In genomic region chr12:123767613-123768012, GRCh38 we compare ENCODE assay signal across 1 cellular context.
TF ChIP-seq lines count a peak whose summit lies in the region.

No MANE protein-coding gene starts in this region.

TF ChIP-seq in GM12878, 131 proteins besides CTCF, POLR2A, EP300 and RAD21 (continued from another document and continues in another):
- TF ChIP-seq ZBTB4 (CRISPR knock-in tag; IDR thresholded peaks at IDR 0.05) (no peak), POU2F2 (IDR thresholded peaks at IDR 0.05; ENCODE audit: borderline replicate concordance, low read depth, low read length) (peak; percentile 83; the same call in 2 of the 3 replicates), IKZF1 (conservative IDR thresholded peaks at IDR 0.05) (peak; percentile 61; the same call in 1 of the 2 replicates), SMARCA5 (IDR thresholded peaks at IDR 0.05) (no peak), SIN3A (IDR thresholded peaks at IDR 0.05; ENCODE audit: low read depth, low read length) (no peak), EZH2 (IDR thresholded peaks at IDR 0.05; ENCODE audit: borderline replicate concordance, control insufficient read depth, low read depth, low read length) (no peak), CUX1 (IDR thresholded peaks at IDR 0.05; ENCODE audit: insufficient replicate concordance, low read depth, low read length) (no peak), NKRF (conservative IDR thresholded peaks at IDR 0.05) (no peak), ZSCAN29 (IDR thresholded peaks at IDR 0.05) (no peak), ZNF24 (IDR thresholded peaks at IDR 0.05) (0 out of 2 replicates have a peak, but pooled peaks have one; percentile 42), YBX1 (IDR thresholded peaks at IDR 0.05) (no peak), ZBED1 (IDR thresholded peaks at IDR 0.05; ENCODE audit: borderline replicate concordance) (peak; percentile 73; the same call in 1 of the 2 replicates), PAX5 (IDR thresholded peaks at IDR 0.05; ENCODE audit: borderline replicate concordance, low read depth, low read length) (peak; percentile 95), CBX5 (IDR thresholded peaks at IDR 0.05; ENCODE audit: low read depth) (no peak), POLR2AphosphoS2 (IDR thresholded peaks at IDR 0.05; ENCODE audit: low read depth, low read length) (no peak), JUND (IDR thresholded peaks at IDR 0.05; ENCODE audit: low read depth, low read length) (no peak), SUZ12 (IDR thresholded peaks at IDR 0.05; ENCODE audit: unreplicated experiment) (no peak), ZBTB11 (CRISPR knock-in tag; IDR thresholded peaks at IDR 0.05) (no peak), RUNX3 (IDR thresholded peaks at IDR 0.05; ENCODE audit: low read length) (peak; percentile 95), ZNF622 (IDR thresholded peaks at IDR 0.05) (no peak), MAX (IDR thresholded peaks at IDR 0.05; ENCODE audit: low read depth, low read length) (no peak), IRF4 (IDR thresholded peaks at IDR 0.05; ENCODE audit: low read depth, low read length) (peak; percentile 90), JUNB (IDR thresholded peaks at IDR 0.05) (0 out of 2 replicates have a peak, but pooled peaks have one; percentile 19), YY1 (IDR thresholded peaks at IDR 0.05; ENCODE audit: low read depth, low read length) (peak; percentile 35; the same call in 1 of the 2 replicates), ATF3 (IDR thresholded peaks at IDR 0.05; ENCODE audit: borderline replicate concordance, extremely low read depth, low read depth, low read length) (no peak), GABPA (IDR thresholded peaks at IDR 0.05; ENCODE audit: low read depth) (no peak), CBX3 (IDR thresholded peaks at IDR 0.05; ENCODE audit: borderline replicate concordance, low read depth) (no peak), NRF1 (conservative IDR thresholded peaks at IDR 0.05; ENCODE audit: low read depth, low read length) (no peak), MYB (IDR thresholded peaks at IDR 0.05; ENCODE audit: borderline replicate concordance, low read depth, low read length) (no peak), SP1 (IDR thresholded peaks at IDR 0.05; ENCODE audit: low read depth, low read length) (peak; percentile 59), IRF3 (IDR thresholded peaks at IDR 0.05) (no peak), SIX5 (IDR thresholded peaks at IDR 0.05; ENCODE audit: low read depth, low read length, severe bottlenecking) (no peak), RELA (IDR thresholded peaks at IDR 0.05; ENCODE audit: borderline replicate concordance, partially characterized antibody) (no peak), RFX5 (IDR thresholded peaks at IDR 0.05; ENCODE audit: low read depth, low read length) (no peak), TCF7 (IDR thresholded peaks at IDR 0.05; ENCODE audit: borderline replicate concordance) (no peak), FOS (IDR thresholded peaks at IDR 0.05; ENCODE audit: borderline replicate concordance, extremely low read depth, insufficient read length) (no peak), RELB (IDR thresholded peaks at IDR 0.05; ENCODE audit: low read depth) (no peak), TCF12 (IDR thresholded peaks at IDR 0.05; ENCODE audit: low read depth, low read length) (peak; percentile 69), HDAC2 (IDR thresholded peaks at IDR 0.05) (no peak), BCLAF1 (IDR thresholded peaks at IDR 0.05) (no peak), RAD51 (IDR thresholded peaks at IDR 0.05) (no peak), BACH1 (IDR thresholded peaks at IDR 0.05; ENCODE audit: borderline replicate concordance) (peak; percentile 95), SMC3 (IDR thresholded peaks at IDR 0.05; ENCODE audit: borderline replicate concordance, low read length) (no peak), IKZF2 (IDR thresholded peaks at IDR 0.05) (peak; percentile 64 to 80), MEF2A (IDR thresholded peaks at IDR 0.05; ENCODE audit: insufficient read depth, low read depth, low read length) (0 out of 2 replicates have a peak, but pooled peaks have one; percentile 39)
